In the genomic region with DNA sequence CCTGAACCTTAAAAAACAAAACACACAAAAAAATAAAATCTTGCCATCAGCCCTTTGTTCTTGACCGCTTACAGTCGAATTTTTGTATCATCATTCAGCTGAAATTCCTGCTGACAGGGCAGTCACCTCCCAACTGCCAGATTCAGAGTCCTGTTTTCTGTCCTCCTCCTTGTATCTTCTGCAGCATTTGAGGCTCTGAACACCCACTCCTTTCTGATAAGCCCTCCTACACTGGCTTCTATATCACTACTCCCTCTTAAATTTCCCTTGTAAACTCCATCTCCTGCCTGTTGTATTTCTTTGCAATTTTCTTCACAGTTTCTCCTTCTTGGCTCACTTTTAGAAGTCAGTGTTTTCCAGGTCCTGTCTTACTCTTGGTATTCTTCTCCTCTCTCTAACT, we compare ENCODE assay signal across 27 cellular contexts.
A peak's percentile ranks its signal among the peaks of the same experiment; 100 is the strongest.
DNase-seq lines count a peak whose midpoint lies in the region; ATAC-seq, FAIRE-seq and TF ChIP-seq lines count a peak whose summit lies in the region.
"Had no signal": no experiment of that assay in that cellular context is flagged by ENCODE, and none has a peak within 500 bp of the region (broad histone marks: within the 10 kb centered on the region; RNA-seq: fewer than 3 reads in every experiment).

No MANE protein-coding gene starts in this region.

- no peaks in the 10 kb centered on the region for H3K27me3 Mint-ChIP-seq in activated naive CD4-positive, alpha-beta T cell treated with anti-CD3 and anti-CD28 coated beads, Interleukin-2, amount 50 U/mL, for 24 hours
- peaks cover 4% of the 10 kb centered on the region for H3K27me3 Mint-ChIP-seq in activated naive CD4-positive, alpha-beta T cell treated with anti-CD3 and anti-CD28 coated beads, Interleukin-2, amount 10 ng/mL, durations not matched to agents 7 days and 5 days
- H3K27me3 Mint-ChIP-seq: T-helper 17 cell had no signal

- no peaks in the 10 kb centered on the region for H3K36me3 ChIP-seq in smooth muscle cell (ENCODE audit: low read depth)
- H3K36me3 ChIP-seq in pancreas, result no peaks in the 10 kb centered on the region
- H3K36me3 ChIP-seq: gastroesophageal sphincter, MG63, transverse colon had no signal

- TF ChIP-seq CTCF in smooth muscle cell (IDR thresholded peaks at IDR 0.05; ENCODE audit: borderline replicate concordance, insufficient read depth, poor library complexity, severe bottlenecking) (no peak), pancreas (IDR thresholded peaks at IDR 0.05) (no peak)

- peaks cover 29% of the 10 kb centered on the region for H3K4me1 ChIP-seq in smooth muscle cell (ENCODE audit: low read depth)
- no peaks in the 10 kb centered on the region for H3K4me1 ChIP-seq in pancreas

- no peak for FAIRE-seq in pancreas (lab: Jason Lieb, UNC)
- FAIRE-seq: bronchial epithelial cell, G401.6 had no signal

- H3K4me3 ChIP-seq in smooth muscle cell, result no peak overlapping the region
- no peak overlapping the region for H3K4me3 ChIP-seq in pancreas
- H3K4me3 ChIP-seq: gastroesophageal sphincter, lung, MG63, transverse colon had no signal

- H3K27me3 ChIP-seq in smooth muscle cell (ENCODE audit: low read depth) (no peaks in the 10 kb centered on the region), pancreas (no peaks in the 10 kb centered on the region)
- H3K27me3 ChIP-seq: gastroesophageal sphincter, MG63, transverse colon had no signal

- H2AFZ ChIP-seq in smooth muscle cell (ENCODE audit: low read depth), result no peak overlapping the region

- no peak for ATAC-seq in pancreas
- ATAC-seq: gastroesophageal sphincter, right cardiac atrium, T-helper 17 cell had no signal

- peak overlapping the region; percentile 91 for H3K27ac Mint-ChIP-seq in activated naive CD4-positive, alpha-beta T cell treated with anti-CD3 and anti-CD28 coated beads, Interleukin-2, amount 50 U/mL, for 24 hours
- no peak overlapping the region for H3K27ac Mint-ChIP-seq in activated naive CD4-positive, alpha-beta T cell treated with anti-CD3 and anti-CD28 coated beads, Interleukin-2, amount 10 ng/mL, durations not matched to agents 7 days and 5 days
- H3K27ac Mint-ChIP-seq: B cell had no signal

- H3K36me3 Mint-ChIP-seq in activated naive CD4-positive, alpha-beta T cell treated with anti-CD3 and anti-CD28 coated beads, Interleukin-2, amount 50 U/mL, for 24 hours, result peaks cover 6% of the 10 kb centered on the region
- H3K36me3 Mint-ChIP-seq in activated naive CD4-positive, alpha-beta T cell treated with anti-CD3 and anti-CD28 coated beads, Interleukin-2, amount 10 ng/mL, durations not matched to agents 7 days and 5 days, result peaks cover 1% of the 10 kb centered on the region

- no peaks in the 10 kb centered on the region for H3K9me3 Mint-ChIP-seq in activated naive CD4-positive, alpha-beta T cell treated with anti-CD3 and anti-CD28 coated beads, Interleukin-2, amount 50 U/mL, for 24 hours
- no peaks in the 10 kb centered on the region for H3K9me3 Mint-ChIP-seq in activated naive CD4-positive, alpha-beta T cell treated with anti-CD3 and anti-CD28 coated beads, Interleukin-2, amount 10 ng/mL, durations not matched to agents 7 days and 5 days

- no peak for DNase-seq in activated naive CD4-positive, alpha-beta T cell treated with anti-CD3 and anti-CD28 coated beads, Interleukin-2, amount 10 ng/mL, durations not matched to agents 7 days and 5 days
- peak; percentile 10 for DNase-seq in OCI-M2 (lab: John Stamatoyannopoulos, UW; ENCODE audit: unreplicated experiment)
- peak; percentile 16 for DNase-seq in left kidney (ENCODE audit: low read depth, low spot score)
- DNase-seq in smooth muscle cell (lab: John Stamatoyannopoulos, UW; ENCODE audit: unreplicated experiment), result no peak
- no peak for DNase-seq in anterior cingulate cortex (lab: John Stamatoyannopoulos, UW)
- no peak for DNase-seq in T-helper 1 cell
- DNase-seq in pancreas, result no peak
- DNase-seq: ACHN; activated naive CD4-positive, alpha-beta T cell; DMS53; H7; kidney glomerular epithelial cell; MG63; NCI-H1105; NCI-H1930; NCI-H2171 treated with DMSO at 0.1 percent for 48 hours; NCI-H510A; right cardiac atrium; T-helper 17 cell; transverse colon had no signal

- peak overlapping the region; percentile 56 for H3K4me3 Mint-ChIP-seq in activated naive CD4-positive, alpha-beta T cell treated with anti-CD3 and anti-CD28 coated beads, Interleukin-2, amount 50 U/mL, for 24 hours
- no peak overlapping the region for H3K4me3 Mint-ChIP-seq in activated naive CD4-positive, alpha-beta T cell treated with anti-CD3 and anti-CD28 coated beads, Interleukin-2, amount 10 ng/mL, durations not matched to agents 7 days and 5 days
- H3K4me3 Mint-ChIP-seq: B cell, T-helper 17 cell had no signal

- H3K9me3 ChIP-seq in smooth muscle cell (replicated peaks; ENCODE audit: low read depth) (no peaks in the 10 kb centered on the region), pancreas (no peaks in the 10 kb centered on the region)
- H3K9me3 ChIP-seq: gastroesophageal sphincter, MG63, transverse colon had no signal

- CTCF ChIA-PET in activated naive CD4-positive, alpha-beta T cell treated with anti-CD3 and anti-CD28 coated beads, Interleukin-2, amount 10 ng/mL, durations not matched to agents 7 days and 5 days (lab: Charles Lee), result interaction anchor here (2.2 kb wide), 1 partner anchor 16 kb away, joined by 5 read pairs; no protein-coding TSS in a partner anchor

- 5% methylated on average over 2 of the region's 2 CpGs for WGBS in smooth muscle cell (ENCODE audit: low lambda C conversion rate)
- 71 to 88% methylated on average over 2 of the region's 2 CpGs for WGBS in pancreas, 2 donors

- H3K79me2 ChIP-seq in smooth muscle cell (ENCODE audit: low read depth), result no peaks in the 10 kb centered on the region

- peak overlapping the region; percentile 99 for H3K27ac ChIP-seq in smooth muscle cell (ENCODE audit: low read depth)
- no peak overlapping the region for H3K27ac ChIP-seq in pancreas
- H3K27ac ChIP-seq: gastroesophageal sphincter, KMS-11, transverse colon had no signal

- H3K9ac ChIP-seq in smooth muscle cell (ENCODE audit: low read depth), result no peak overlapping the region
- H3K9ac ChIP-seq: KMS-11 had no signal

- peaks cover 32% of the 10 kb centered on the region for H3F3A ChIP-seq in smooth muscle cell (ENCODE audit: low read depth)

- H4K20me1 ChIP-seq in smooth muscle cell (ENCODE audit: low read depth), result no peaks in the 10 kb centered on the region

- H3K4me2 ChIP-seq in smooth muscle cell, result peak overlapping the region; percentile 18
- H3K4me2 ChIP-seq: KMS-11 had no signal

- peaks cover 100% of the 10 kb centered on the region for H3K4me1 Mint-ChIP-seq in activated naive CD4-positive, alpha-beta T cell treated with anti-CD3 and anti-CD28 coated beads, Interleukin-2, amount 50 U/mL, for 24 hours
- peaks cover 66% of the 10 kb centered on the region for H3K4me1 Mint-ChIP-seq in activated naive CD4-positive, alpha-beta T cell treated with anti-CD3 and anti-CD28 coated beads, Interleukin-2, amount 10 ng/mL, durations not matched to agents 7 days and 5 days
- H3K4me1 Mint-ChIP-seq: B cell had no signal

- intact Hi-C loops in pancreas (cut with DNase I), result no loop called here

Comparison
In these comparisons a context has a peak if more than half of its experiments do, and no peak if none do; other contexts are left out.
1. DNase-seq: peak in OCI-M2 (single experiment) and left kidney (single experiment); none in activated naive CD4-positive, alpha-beta T cell treated with anti-CD3 and anti-CD28 coated beads, Interleukin-2, amount 10 ng/mL, durations not matched to agents 7 days and 5 days (single experiment), smooth muscle cell (single experiment), anterior cingulate cortex (0 of 58), T-helper 1 cell (0 of 5) and pancreas (0 of 6).